In the genomic region with DNA sequence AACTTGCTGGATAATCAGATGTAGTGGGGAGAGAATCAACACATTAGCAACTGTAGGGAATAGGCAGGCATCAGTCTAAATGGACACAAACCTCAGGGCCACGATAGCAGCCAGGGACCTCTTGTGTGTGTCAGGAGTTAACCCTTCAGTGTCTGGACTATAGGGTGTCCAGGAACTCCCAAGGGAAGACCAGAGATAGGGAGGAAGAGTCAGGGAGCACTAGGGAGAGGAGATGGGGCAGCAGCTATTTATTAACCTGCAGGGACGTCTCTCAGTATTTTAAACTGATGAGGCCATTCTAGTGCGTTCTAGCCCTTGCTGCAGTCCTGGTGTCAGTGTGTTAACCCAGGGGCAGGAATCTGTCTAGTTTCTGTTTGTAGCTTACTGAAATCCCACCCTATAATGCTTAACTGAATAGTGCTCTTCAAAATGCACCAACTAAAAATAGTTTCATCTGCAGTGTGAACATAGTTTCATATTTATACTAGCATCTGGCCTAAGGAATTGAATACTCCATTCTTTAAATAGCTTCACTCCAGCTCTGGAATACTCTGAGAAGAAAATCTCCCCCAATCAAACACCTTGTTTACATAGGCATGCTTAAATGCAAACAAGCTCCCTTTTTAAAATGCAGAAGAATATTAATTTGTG, we compare ENCODE assay signal across 11 cellular contexts.
A peak's percentile ranks its signal among the peaks of the same experiment; 100 is the strongest.
DNase-seq lines count a peak whose midpoint lies in the region; ATAC-seq and TF ChIP-seq lines count a peak whose summit lies in the region.
"Had no signal": no experiment of that assay in that cellular context is flagged by ENCODE, and none has a peak within 500 bp of the region (broad histone marks: within the 10 kb centered on the region; RNA-seq: fewer than 3 reads in every experiment).

No MANE protein-coding gene starts in this region.

- no peak for TF ChIP-seq POLR2A in vagina (IDR thresholded peaks at IDR 0.05)
- TF ChIP-seq POLR2A in tibial nerve (IDR thresholded peaks at IDR 0.05), result no peak

- H3K9me3 ChIP-seq in T-helper 17 cell (ENCODE audit: control insufficient read depth, low read length, poor library complexity, severe bottlenecking) (no peaks in the 10 kb centered on the region), vagina (no peaks in the 10 kb centered on the region), tibial nerve (no peaks in the 10 kb centered on the region)
- H3K9me3 ChIP-seq: suprapubic skin had no signal

- no peak for ATAC-seq in stimulated activated naive CD8-positive, alpha-beta T cell treated with anti-CD3 and anti-CD28 coated beads, Interleukin-15, Interleukin-2, amounts not matched to agents 100 U/mL and 50 U/mL, for 24 hours
- no peak for ATAC-seq in T-helper 17 cell
- peak; percentile 65 for ATAC-seq in left ventricle myocardium superior
- no peak for ATAC-seq in GM18873 (IDR thresholded peaks at IDR 0.05; ENCODE audit: low FRiP score, unreplicated experiment)

- no peak for TF ChIP-seq CTCF in vagina (IDR thresholded peaks at IDR 0.05)
- TF ChIP-seq CTCF in tibial nerve (IDR thresholded peaks at IDR 0.05), result no peak

- no peaks in the 10 kb centered on the region for H3K36me3 ChIP-seq in vagina
- H3K36me3 ChIP-seq in tibial nerve, result no peaks in the 10 kb centered on the region
- H3K36me3 ChIP-seq: suprapubic skin had no signal

- H3K4me1 Mint-ChIP-seq in stimulated activated naive CD8-positive, alpha-beta T cell treated with anti-CD3 and anti-CD28 coated beads, Interleukin-15, Interleukin-2, amounts not matched to agents 100 ng/mL and 50 ng/mL, for 24 hours (ENCODE audit: low read depth), result peaks cover 91% of the 10 kb centered on the region
- peaks cover 28% of the 10 kb centered on the region for H3K4me1 Mint-ChIP-seq in T-helper 17 cell

- H3K27ac ChIP-seq in vagina (peak overlapping the region; percentile 10), tibial nerve (peak overlapping the region in 1 of 4 donors; percentile 34)
- H3K27ac ChIP-seq: suprapubic skin had no signal

- H3K9me3 Mint-ChIP-seq in stimulated activated naive CD8-positive, alpha-beta T cell treated with anti-CD3 and anti-CD28 coated beads, Interleukin-15, Interleukin-2, amounts not matched to agents 100 ng/mL and 50 ng/mL, for 24 hours, result peaks cover 5% of the 10 kb centered on the region

- DNase-seq in stimulated activated naive CD8-positive, alpha-beta T cell treated with anti-CD3 and anti-CD28 coated beads, Interleukin-15, Interleukin-2, amounts not matched to agents 100 U/mL and 50 U/mL, for 24 hours, result no peak
- DNase-seq in T-helper 17 cell, result no peak
- no peak for DNase-seq in left ventricle myocardium superior
- DNase-seq in vagina (ENCODE audit: extremely low spot score in 2 of 2), result no peak
- DNase-seq in ACHN, result no peak
- no peak for DNase-seq in tibial nerve (ENCODE audit: low spot score in 2 of 2)
- DNase-seq: NCI-H187 treated with DMSO at 0.1 percent for 48 hours had no signal

- in situ Hi-C loops in ACHN (cut with HindIII; ENCODE audit: low pct_ligation_motif_present, low pct_unique_long_range_greater_than_20kb, low sequenced_read_pairs), result no loop called here

- no peak for TF ChIP-seq EP300 in tibial nerve (IDR thresholded peaks at IDR 0.05)

- 43% methylated on average over 3 of the region's 3 CpGs for WGBS in tibial nerve, 2 donors

- H3K27ac Mint-ChIP-seq in stimulated activated naive CD8-positive, alpha-beta T cell treated with anti-CD3 and anti-CD28 coated beads, Interleukin-15, Interleukin-2, amounts not matched to agents 100 ng/mL and 50 ng/mL, for 24 hours, result peak overlapping the region; percentile 85
- peak overlapping the region; percentile 92 for H3K27ac Mint-ChIP-seq in T-helper 17 cell

- H3K4me3 ChIP-seq in vagina (no peak overlapping the region), tibial nerve (no peak overlapping the region)
- H3K4me3 ChIP-seq: suprapubic skin had no signal

- peak overlapping the region; percentile 45 for H3K4me3 Mint-ChIP-seq in stimulated activated naive CD8-positive, alpha-beta T cell treated with anti-CD3 and anti-CD28 coated beads, Interleukin-15, Interleukin-2, amounts not matched to agents 100 ng/mL and 50 ng/mL, for 24 hours
- H3K4me3 Mint-ChIP-seq in T-helper 17 cell, result peak overlapping the region; percentile 76
- H3K4me3 Mint-ChIP-seq: CD14-positive monocyte had no signal

- H3K27me3 Mint-ChIP-seq in stimulated activated naive CD8-positive, alpha-beta T cell treated with anti-CD3 and anti-CD28 coated beads, Interleukin-15, Interleukin-2, amounts not matched to agents 100 ng/mL and 50 ng/mL, for 24 hours, result no peaks in the 10 kb centered on the region
- H3K27me3 Mint-ChIP-seq in T-helper 17 cell, result no peaks in the 10 kb centered on the region

- no peaks in the 10 kb centered on the region for H3K4me1 ChIP-seq in vagina
- H3K4me1 ChIP-seq in tibial nerve, result peaks cover 0 to 5% (median 2%) of the 10 kb centered on the region in 4 donors
- H3K4me1 ChIP-seq: suprapubic skin had no signal

- intact Hi-C loops in left ventricle myocardium superior (cut with micrococcal nuclease) (no loop called here), vagina (cut with DNase I) (no loop called here)

- H3K27me3 ChIP-seq in vagina (no peaks in the 10 kb centered on the region), tibial nerve (no peaks in the 10 kb centered on the region)
- H3K27me3 ChIP-seq: suprapubic skin had no signal

- peaks cover 64% of the 10 kb centered on the region for H3K36me3 Mint-ChIP-seq in stimulated activated naive CD8-positive, alpha-beta T cell treated with anti-CD3 and anti-CD28 coated beads, Interleukin-15, Interleukin-2, amounts not matched to agents 100 ng/mL and 50 ng/mL, for 24 hours (ENCODE audit: low read depth)
- H3K36me3 Mint-ChIP-seq in T-helper 17 cell (ENCODE audit: low read depth), result no peaks in the 10 kb centered on the region
